Comparison of ENCODE assay signal across 8 cellular contexts in genomic region chr12:57756406-57757341, GRCh38. TPM values are rescaled to one million over a fixed set of nuclear protein-coding genes. Genes with fewer than 3 reads are reported as not detected.
DNase-seq lines count a peak whose midpoint lies in the region; ATAC-seq and TF ChIP-seq lines count a peak whose summit lies in the region.

No MANE protein-coding gene starts in this region.

- H3K4me3 ChIP-seq in BE2C (ENCODE audit: low read depth, low read length) (peak overlapping the region; percentile 63), OCI-LY3 (ENCODE audit: low read length) (peak overlapping the region; percentile 82), gastroesophageal sphincter (peak overlapping the region in 1 of 2 donors; percentile 80), smooth muscle cell (peak overlapping the region; percentile 63)

- no peaks in the 10 kb centered on the region for H3K9me3 ChIP-seq in BE2C
- no peaks in the 10 kb centered on the region for H3K9me3 ChIP-seq in OCI-LY3 (ENCODE audit: insufficient read depth, low read length)
- H3K9me3 ChIP-seq in gastroesophageal sphincter = no peaks in the 10 kb centered on the region
- H3K9me3 ChIP-seq in smooth muscle cell (replicated peaks; ENCODE audit: low read depth) = no peaks in the 10 kb centered on the region

- H2AFZ ChIP-seq in OCI-LY3 (ENCODE audit: low read depth, low read length) = no peak overlapping the region
- no peak overlapping the region for H2AFZ ChIP-seq in smooth muscle cell (ENCODE audit: low read depth)

- TF ChIP-seq CTCF in BE2C (IDR thresholded peaks at IDR 0.05; ENCODE audit: low read depth, low read length) (peak; percentile 91), OCI-LY3 (IDR thresholded peaks at IDR 0.05; ENCODE audit: low read depth, low read length) (peak; percentile 76), gastroesophageal sphincter (IDR thresholded peaks at IDR 0.05) (peak in 3 of 4 experiments; percentile 24 to 72 (median 42)), smooth muscle cell (IDR thresholded peaks at IDR 0.05; ENCODE audit: borderline replicate concordance, insufficient read depth, poor library complexity, severe bottlenecking) (peak; percentile 60)

- TF ChIP-seq EP300 in gastroesophageal sphincter (IDR thresholded peaks at IDR 0.05) = no peak

- WGBS in gastroesophageal sphincter (ENCODE audit: low coverage in 1 of 2), 2 donors = 34 to 62% methylated on average over 8 to 10 of the region's 22 CpGs
- 17% methylated on average over 22 of the region's 22 CpGs for WGBS in smooth muscle cell (ENCODE audit: low lambda C conversion rate)

- H3F3A ChIP-seq in smooth muscle cell (ENCODE audit: low read depth) = peaks cover 7% of the 10 kb centered on the region

- H3K4me1 ChIP-seq in BE2C (peaks cover 4% of the 10 kb centered on the region; the same call in 1 of the 2 replicates), OCI-LY3 (ENCODE audit: low read length) (peaks cover 25% of the 10 kb centered on the region), gastroesophageal sphincter (peaks cover 2 to 35% (median 10%) of the 10 kb centered on the region in 3 donors), smooth muscle cell (ENCODE audit: low read depth) (peaks cover 20% of the 10 kb centered on the region)

- peak; percentile 82 for DNase-seq in BE2C
- DNase-seq in activated T-helper 1 cell treated with Interleukin-2 at 50 U/mL for 16 hours (ENCODE audit: low read depth) = peak; percentile 55
- DNase-seq in smooth muscle cell (lab: John Stamatoyannopoulos, UW; ENCODE audit: unreplicated experiment) = no peak
- DNase-seq in NCI-H187 treated with DMSO at 0.1 percent for 48 hours (lab: John Stamatoyannopoulos, UW) = no peak
- no peak for DNase-seq in H4 (ENCODE audit: low spot score)

- H3K27me3 ChIP-seq in BE2C (peaks cover 11% of the 10 kb centered on the region), OCI-LY3 (ENCODE audit: low read depth, low read length) (no peaks in the 10 kb centered on the region), gastroesophageal sphincter (peaks cover 14% of the 10 kb centered on the region), smooth muscle cell (ENCODE audit: low read depth) (peaks cover 40% of the 10 kb centered on the region)

- peak overlapping the region; percentile 92 for H3K27ac ChIP-seq in OCI-LY3 (ENCODE audit: low read length)
- H3K27ac ChIP-seq in gastroesophageal sphincter = peak overlapping the region in 2 of 4 donors; percentile 65 to 66
- no peak overlapping the region for H3K27ac ChIP-seq in smooth muscle cell (ENCODE audit: low read depth)

- H3K79me2 ChIP-seq in OCI-LY3 (ENCODE audit: low read length) = peaks cover 48% of the 10 kb centered on the region
- H3K79me2 ChIP-seq in smooth muscle cell (ENCODE audit: low read depth) = no peaks in the 10 kb centered on the region

- H3K9ac ChIP-seq in OCI-LY3 (ENCODE audit: low read length) = peak overlapping the region; percentile 94
- H3K9ac ChIP-seq in smooth muscle cell (ENCODE audit: low read depth) = no peak overlapping the region

- H4K20me1 ChIP-seq in OCI-LY3 (ENCODE audit: insufficient read depth, low read length) (peaks cover 25% of the 10 kb centered on the region), smooth muscle cell (ENCODE audit: low read depth) (peaks cover 10% of the 10 kb centered on the region)

- no peak for TF ChIP-seq POLR2A in gastroesophageal sphincter (IDR thresholded peaks at IDR 0.05)

- ATAC-seq in GM21529 (IDR thresholded peaks at IDR 0.05; ENCODE audit: unreplicated experiment) (peak; percentile 22), gastroesophageal sphincter (no peak)

- H3K4me2 ChIP-seq in OCI-LY3 (ENCODE audit: low read length) = peak overlapping the region; percentile 99
- peak overlapping the region; percentile 94 for H3K4me2 ChIP-seq in smooth muscle cell

- no peaks in the 10 kb centered on the region for H3K36me3 ChIP-seq in BE2C
- H3K36me3 ChIP-seq in OCI-LY3 (replicated peaks; ENCODE audit: low read depth, low read length) = peaks cover 40% of the 10 kb centered on the region
- H3K36me3 ChIP-seq in gastroesophageal sphincter = peaks cover 0 to 38% of the 10 kb centered on the region in 2 donors
- H3K36me3 ChIP-seq in smooth muscle cell (ENCODE audit: low read depth) = no peaks in the 10 kb centered on the region

RNA-seq across cellular contexts. Expression of gene MARCHF9, which starts 1.8 kb away (rescaled TPM):
- polyA plus RNA-seq in BE2C (2012; ENCODE audit: insufficient read depth, insufficient read length, low read depth) = 36.9 TPM
- total RNA-seq in gastroesophageal sphincter = 10 to 100 TPM in 1 of 4 donors, 1 to 10 TPM in 3; 3.4 to 11.1 (median 7.9) TPM
- 6.5 and 8.6 TPM in 2 replicates for total RNA-seq in smooth muscle cell
- 3.7 and 6.8 TPM in 2 replicates for polyA plus RNA-seq in smooth muscle cell
- total RNA-seq in H4 (2014; rRNA removed; shearing (Covaris generic)) = 5.5 and 7.3 TPM in 2 replicates

RNA-seq across cellular contexts. Expression of gene CDK4, which starts 4.6 kb away (rescaled TPM):
- polyA plus RNA-seq in BE2C (2012; ENCODE audit: insufficient read depth, insufficient read length, low read depth) = 737 TPM
- 100 to 1,000 TPM in 2 of 4 donors, 10 to 100 TPM in 2; 56.7 to 107 (median 101) TPM for total RNA-seq in gastroesophageal sphincter
- 144 and 158 TPM in 2 replicates for total RNA-seq in smooth muscle cell
- 215 and 235 TPM in 2 replicates for polyA plus RNA-seq in smooth muscle cell
- total RNA-seq in H4 (2014; rRNA removed; shearing (Covaris generic)) = 298 and 323 TPM in 2 replicates

RNA-seq across cellular contexts. Expression of gene CYP27B1, which starts 10.2 kb away (rescaled TPM):
- polyA plus RNA-seq in BE2C (2012; ENCODE audit: insufficient read depth, insufficient read length, low read depth) = 47.2 TPM
- total RNA-seq in gastroesophageal sphincter = under 1 TPM in 3 of 4 donors, not detected in 1; 0.27 to 0.57 (median 0.31) TPM
- total RNA-seq in smooth muscle cell = 0.81 and 0.90 TPM in 2 replicates
- polyA plus RNA-seq in smooth muscle cell = 1.3 and 1.7 TPM in 2 replicates
- 0.48 TPM in 1 of 2 replicates, not detected in the other for total RNA-seq in H4 (2014; rRNA removed; shearing (Covaris generic))

RNA-seq across cellular contexts. Expression of gene TSPAN31, which starts 11.8 kb away (rescaled TPM):
- polyA plus RNA-seq in BE2C (2012; ENCODE audit: insufficient read depth, insufficient read length, low read depth) = 18.6 TPM
- total RNA-seq in gastroesophageal sphincter (10 to 100 TPM; 47.0 to 75.8 (median 53.2) TPM), smooth muscle cell (68.0 and 105 TPM in 2 replicates)
- polyA plus RNA-seq in smooth muscle cell = 48.6 and 55.1 TPM in 2 replicates
- total RNA-seq in H4 (2014; rRNA removed; shearing (Covaris generic)) = 64.1 and 76.5 TPM in 2 replicates

RNA-seq across cellular contexts. Expression of gene METTL1, which starts 15.2 kb away (rescaled TPM):
- 141 TPM for polyA plus RNA-seq in BE2C (2012; ENCODE audit: insufficient read depth, insufficient read length, low read depth)
- total RNA-seq in gastroesophageal sphincter (10 to 100 TPM in 1 of 4 donors, 1 to 10 TPM in 3; 4.8 to 11.0 (median 7.8) TPM), smooth muscle cell (4.1 and 7.7 TPM in 2 replicates)
- polyA plus RNA-seq in smooth muscle cell = 20.3 and 24.9 TPM in 2 replicates
- total RNA-seq in H4 (2014; rRNA removed; shearing (Covaris generic)) = 2.5 and 8.1 TPM in 2 replicates

Comparison
In these comparisons a context has a peak if more than half of its experiments do, and no peak if none do; other contexts are left out.
1. DNase-seq: peak in BE2C (single experiment) and activated T-helper 1 cell treated with Interleukin-2 at 50 U/mL for 16 hours (single experiment); none in smooth muscle cell (single experiment), NCI-H187 treated with DMSO at 0.1 percent for 48 hours (single experiment) and H4 (single experiment).
2. Peak in every context shown above with its lines, with median percentiles within 50 percentile points of each other: CTCF ChIP-seq.